In the genomic region with DNA sequence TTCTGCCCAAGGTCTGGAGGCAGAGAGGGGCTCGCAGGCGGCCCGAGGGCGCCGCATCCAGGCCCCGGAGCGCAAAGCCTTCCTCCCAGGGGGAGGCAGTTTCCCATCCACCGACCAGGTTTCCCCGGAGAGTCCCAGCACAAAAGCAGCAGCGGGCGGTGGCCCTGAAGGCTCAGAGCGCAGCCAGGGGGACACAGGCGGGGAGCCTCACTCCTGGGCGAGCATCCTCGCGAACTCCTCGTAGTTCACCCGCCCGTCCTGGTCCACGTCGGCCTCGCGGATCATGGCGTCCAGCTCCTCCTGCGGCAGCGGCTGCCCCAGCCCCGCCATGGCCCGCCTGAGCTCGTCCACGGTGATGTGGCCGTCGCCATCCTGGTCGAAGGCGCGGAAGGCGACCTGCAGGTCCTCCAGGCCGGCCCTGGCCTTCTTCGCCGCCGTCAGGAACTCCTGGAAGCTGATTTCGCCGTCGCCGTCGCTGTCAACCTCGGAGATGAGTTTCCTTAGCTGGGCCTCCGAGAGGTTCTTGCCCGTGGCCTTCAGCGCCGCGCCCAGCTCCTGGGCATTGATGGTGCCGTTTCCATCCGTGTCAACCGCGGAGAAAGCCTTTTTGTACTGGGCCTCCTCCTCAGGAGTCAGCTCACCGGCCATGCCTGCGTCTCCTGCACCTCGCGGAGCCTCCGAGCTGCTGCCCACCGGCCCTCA, we compare ENCODE assay signal across 24 cellular contexts. TPM values are rescaled to one million over a fixed set of nuclear protein-coding genes. Genes with fewer than 3 reads are reported as not detected.
"Had no signal": no experiment of that assay in that cellular context is flagged by ENCODE, and none has a peak within 500 bp of the region (broad histone marks: within the 10 kb centered on the region; RNA-seq: fewer than 3 reads in every experiment).

No MANE protein-coding gene starts in this region.

- H3K4me1 ChIP-seq: adrenal gland, gastroesophageal sphincter, heart right ventricle had no signal

- H3K36me3 ChIP-seq: adrenal gland, esophagus muscularis mucosa, gastroesophageal sphincter, heart right ventricle, upper lobe of left lung had no signal

- H3K9me3 ChIP-seq: adrenal gland, esophagus muscularis mucosa, gastroesophageal sphincter, heart right ventricle, upper lobe of left lung had no signal

- H3K27ac ChIP-seq: adrenal gland, esophagus muscularis mucosa, gastroesophageal sphincter, heart right ventricle, upper lobe of left lung had no signal

- DNase-seq: activated CD4-positive, alpha-beta T cell treated with anti-CD3 and anti-CD28 coated beads, Interleukin-2, amount 10 ng/mL, durations not matched to agents 7 days and 5 days; activated CD8-positive, alpha-beta T cell treated with anti-CD3 and anti-CD28 coated beads, Interleukin-2, amount 10 ng/mL, durations not matched to agents 7 days and 5 days; activated gamma-delta T cell treated with Interleukin-2 at 50 U/mL for 16 hours; activated T-cell treated with anti-CD3 and anti-CD28 coated beads, Interleukin-2, amount 50 U/mL, for 24 hours; adrenal gland; dermis blood vessel endothelial cell; effector memory CD4-positive, alpha-beta T cell; heart right ventricle; left ventricle myocardium superior; midbrain; nucleus accumbens; retina; stimulated activated CD4-positive, alpha-beta T cell treated with anti-CD3 and anti-CD28 coated beads, Interleukin-15, amount 100 ng/mL, for 24 hours; stimulated activated CD4-positive, alpha-beta T cell treated with anti-CD3 and anti-CD28 coated beads, Interleukin-2, amount 100 ng/mL, for 48 hours had no signal

- H3K27me3 ChIP-seq: adrenal gland, esophagus muscularis mucosa, gastroesophageal sphincter, upper lobe of left lung had no signal

- H3K4me3 ChIP-seq: adrenal gland, esophagus muscularis mucosa, gastroesophageal sphincter, heart right ventricle, upper lobe of left lung had no signal

- FAIRE-seq: astrocyte, bronchial epithelial cell, endothelial cell of umbilical vein had no signal

RNA-seq across cellular contexts. Expression of a gene that starts 0.4 kb away (rescaled TPM):
- total RNA-seq: activated CD4-positive, alpha-beta T cell treated with anti-CD3 and anti-CD28 coated beads, Interleukin-2, amount 10 ng/mL, durations not matched to agents 7 days and 5 days; activated CD8-positive, alpha-beta T cell treated with anti-CD3 and anti-CD28 coated beads, Interleukin-2, amount 10 ng/mL, durations not matched to agents 7 days and 5 days; activated naive CD4-positive, alpha-beta T cell treated with anti-CD3 and anti-CD28 coated beads, Interleukin-2, amount 50 U/mL, for 72 hours; adrenal gland; astrocyte; cerebellum; dermis blood vessel endothelial cell; endothelial cell of umbilical vein; esophagus muscularis mucosa; gastroesophageal sphincter; heart right ventricle; left ventricle myocardium superior; skeletal muscle tissue; T-helper 2 cell treated with Interferon-gamma antibody and Interleukin-4, amounts not matched to agents 100 ng/mL and 5 ng/mL, for 36 hours; upper lobe of left lung had no signal
- polyA plus RNA-seq: adrenal gland, endothelial cell of umbilical vein, heart right ventricle had no signal

RNA-seq across cellular contexts. Expression of a gene that starts 25.8 kb away (rescaled TPM):
- total RNA-seq: activated CD4-positive, alpha-beta T cell treated with anti-CD3 and anti-CD28 coated beads, Interleukin-2, amount 10 ng/mL, durations not matched to agents 7 days and 5 days; activated CD8-positive, alpha-beta T cell treated with anti-CD3 and anti-CD28 coated beads, Interleukin-2, amount 10 ng/mL, durations not matched to agents 7 days and 5 days; activated naive CD4-positive, alpha-beta T cell treated with anti-CD3 and anti-CD28 coated beads, Interleukin-2, amount 50 U/mL, for 72 hours; adrenal gland; astrocyte; dermis blood vessel endothelial cell; endothelial cell of umbilical vein; esophagus muscularis mucosa; heart right ventricle; left ventricle myocardium superior; skeletal muscle tissue; T-helper 2 cell treated with Interferon-gamma antibody and Interleukin-4, amounts not matched to agents 100 ng/mL and 5 ng/mL, for 36 hours; upper lobe of left lung had no signal
- polyA plus RNA-seq: endothelial cell of umbilical vein had no signal
